In genomic region chr2:26780203-26780760, GRCh38 we compare ENCODE assay signal across 1 cellular context.
TF ChIP-seq lines count a peak whose summit lies in the region.

No MANE protein-coding gene starts in this region.

TF ChIP-seq in endothelial cell of umbilical vein, 7 proteins besides CTCF, POLR2A, EP300 and RAD21 (continued from another document):
- TF ChIP-seq FOS (IDR thresholded peaks at IDR 0.05; ENCODE audit: borderline replicate concordance, insufficient read depth, low read length) = no peak
- TF ChIP-seq EZH2 (IDR thresholded peaks at IDR 0.05; ENCODE audit: borderline replicate concordance, low read depth, low read length, severe bottlenecking) = no peak
- TF ChIP-seq GATA2 (IDR thresholded peaks at IDR 0.05; ENCODE audit: insufficient read depth, insufficient read length, low read depth, low read length) = no peak
- no peak for TF ChIP-seq MYC (IDR thresholded peaks at IDR 0.05; ENCODE audit: low read depth, low read length)
- TF ChIP-seq JUN (IDR thresholded peaks at IDR 0.05; ENCODE audit: borderline replicate concordance, insufficient read depth, insufficient read length, low read depth) = no peak
- TF ChIP-seq, protein P1, sequence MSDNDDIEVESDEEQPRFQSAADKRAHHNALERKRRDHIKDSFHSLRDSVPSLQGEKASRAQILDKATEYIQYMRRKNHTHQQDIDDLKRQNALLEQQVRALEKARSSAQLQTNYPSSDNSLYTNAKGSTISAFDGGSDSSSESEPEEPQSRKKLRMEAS (IDR thresholded peaks at IDR 0.05; ENCODE audit: insufficient read depth, insufficient read length) = no peak
